23 cellular contexts compared by ENCODE assay signal in genomic region chr22:30190619-30191018, GRCh38. TPM values are rescaled to one million over a fixed set of nuclear protein-coding genes. Genes with fewer than 3 reads are reported as not detected.
A peak's percentile ranks its signal among the peaks of the same experiment; 100 is the strongest.
DNase-seq lines count a peak whose midpoint lies in the region; ATAC-seq and TF ChIP-seq lines count a peak whose summit lies in the region.
"Had no signal": no experiment of that assay in that cellular context is flagged by ENCODE, and none has a peak within 500 bp of the region (broad histone marks: within the 10 kb centered on the region; RNA-seq: fewer than 3 reads in every experiment).

No MANE protein-coding gene starts in this region.

- H3K36me3 ChIP-seq in Loucy (ENCODE audit: insufficient read depth, low read length) (no peaks in the 10 kb centered on the region), smooth muscle cell (ENCODE audit: low read depth) (no peaks in the 10 kb centered on the region), ovary (no peaks in the 10 kb centered on the region)
- H3K36me3 ChIP-seq: ascending aorta, sigmoid colon had no signal

- H3K9me3 Mint-ChIP-seq in activated T-cell treated with anti-CD3 and anti-CD28 coated beads, Interleukin-2, amount 50 U/mL, for 72 hours = peaks cover 3 to 6% of the 10 kb centered on the region in 2 donors
- H3K9me3 Mint-ChIP-seq in activated naive CD8-positive, alpha-beta T cell treated with anti-CD3 and anti-CD28 coated beads, Interleukin-2, amount 10 ng/mL, durations not matched to agents 7 days and 5 days = no peaks in the 10 kb centered on the region
- H3K9me3 Mint-ChIP-seq: activated naive CD4-positive, alpha-beta T cell treated with anti-CD3 and anti-CD28 coated beads, Interleukin-2, amount 50 U/mL, for 24 hours; neural crest cell had no signal

- TF ChIP-seq EP300 in ovary (IDR thresholded peaks at IDR 0.05) = no peak

- no peak overlapping the region for H3K4me3 ChIP-seq in Loucy (ENCODE audit: low read length, poor library complexity, severe bottlenecking)
- no peak overlapping the region for H3K4me3 ChIP-seq in smooth muscle cell
- H3K4me3 ChIP-seq in ovary = no peak overlapping the region
- H3K4me3 ChIP-seq: ascending aorta, sigmoid colon, SK-N-MC had no signal

- peak overlapping the region in 1 of 2 donors; percentile 20 for H3K4me3 Mint-ChIP-seq in activated T-cell treated with anti-CD3 and anti-CD28 coated beads, Interleukin-2, amount 50 U/mL, for 72 hours
- H3K4me3 Mint-ChIP-seq in activated naive CD8-positive, alpha-beta T cell treated with anti-CD3 and anti-CD28 coated beads, Interleukin-2, amount 10 ng/mL, durations not matched to agents 7 days and 5 days = peak overlapping the region; percentile 74
- H3K4me3 Mint-ChIP-seq: activated naive CD4-positive, alpha-beta T cell treated with anti-CD3 and anti-CD28 coated beads, Interleukin-2, amount 50 U/mL, for 24 hours; neural crest cell had no signal

- POLR2A ChIA-PET in activated naive CD8-positive, alpha-beta T cell treated with anti-CD3 and anti-CD28 coated beads, Interleukin-2, amount 10 ng/mL, durations not matched to agents 7 days and 5 days (lab: Charles Lee) = interaction anchor here (1.0 to 7.9 kb wide), 16 partner anchors 9 to 73 kb away, joined by 3 to 247 read pairs (median 7); partner anchors contain the start of gene LIF

- H3K79me2 ChIP-seq in Loucy (ENCODE audit: insufficient read depth, low read length) (no peaks in the 10 kb centered on the region), smooth muscle cell (ENCODE audit: low read depth) (no peaks in the 10 kb centered on the region)

- no peaks in the 10 kb centered on the region for H3K9me2 ChIP-seq in Loucy (replicated peaks; ENCODE audit: low read depth, low read length)

- TF ChIP-seq CTCF in Loucy (conservative IDR thresholded peaks at IDR 0.05; ENCODE audit: low read length) (no peak), smooth muscle cell (IDR thresholded peaks at IDR 0.05; ENCODE audit: borderline replicate concordance, insufficient read depth, poor library complexity, severe bottlenecking) (no peak), ovary (IDR thresholded peaks at IDR 0.05) (no peak)

- H3K36me3 Mint-ChIP-seq in activated T-cell treated with anti-CD3 and anti-CD28 coated beads, Interleukin-2, amount 50 U/mL, for 72 hours (ENCODE audit: insufficient read depth in 2 of 2) = peaks cover 0 to 1% of the 10 kb centered on the region in 2 donors
- peaks cover 17% of the 10 kb centered on the region for H3K36me3 Mint-ChIP-seq in activated naive CD8-positive, alpha-beta T cell treated with anti-CD3 and anti-CD28 coated beads, Interleukin-2, amount 10 ng/mL, durations not matched to agents 7 days and 5 days
- H3K36me3 Mint-ChIP-seq: activated naive CD4-positive, alpha-beta T cell treated with anti-CD3 and anti-CD28 coated beads, Interleukin-2, amount 50 U/mL, for 24 hours had no signal

- H2AFZ ChIP-seq in Loucy (ENCODE audit: low read length) = 0 out of 2 replicates have a peak overlapping the region, but pooled peaks have one; percentile 4
- no peak overlapping the region for H2AFZ ChIP-seq in smooth muscle cell (ENCODE audit: low read depth)

- H3K4me2 ChIP-seq in Loucy (ENCODE audit: low read depth, low read length, poor library complexity, severe bottlenecking) (no peak overlapping the region), smooth muscle cell (peak overlapping the region; percentile 65)

- H3K27me3 Mint-ChIP-seq in activated T-cell treated with anti-CD3 and anti-CD28 coated beads, Interleukin-2, amount 50 U/mL, for 72 hours (ENCODE audit: low read depth) = no peaks in the 10 kb centered on the region
- H3K27me3 Mint-ChIP-seq in activated naive CD8-positive, alpha-beta T cell treated with anti-CD3 and anti-CD28 coated beads, Interleukin-2, amount 10 ng/mL, durations not matched to agents 7 days and 5 days = no peaks in the 10 kb centered on the region
- H3K27me3 Mint-ChIP-seq: activated naive CD4-positive, alpha-beta T cell treated with anti-CD3 and anti-CD28 coated beads, Interleukin-2, amount 50 U/mL, for 24 hours had no signal

- H3F3A ChIP-seq in Loucy (ENCODE audit: low read depth) = no peaks in the 10 kb centered on the region
- peaks cover 7% of the 10 kb centered on the region for H3F3A ChIP-seq in smooth muscle cell (ENCODE audit: low read depth)

- 50% methylated on average over 1 of the region's 1 CpG for WGBS in smooth muscle cell (ENCODE audit: low lambda C conversion rate)
- 44 to 69% (median 67%) methylated on average over 1 of the region's 1 CpG for WGBS in ovary, 3 donors

- no peaks in the 10 kb centered on the region for H3K27me3 ChIP-seq in Loucy (ENCODE audit: insufficient read depth, low read length, poor library complexity, severe bottlenecking)
- no peaks in the 10 kb centered on the region for H3K27me3 ChIP-seq in smooth muscle cell (ENCODE audit: low read depth)
- no peaks in the 10 kb centered on the region for H3K27me3 ChIP-seq in ovary
- H3K27me3 ChIP-seq: ascending aorta, sigmoid colon had no signal

- H3K4me1 ChIP-seq in Loucy (ENCODE audit: insufficient read depth, low read length, poor library complexity, severe bottlenecking) (peaks cover 82% of the 10 kb centered on the region), smooth muscle cell (ENCODE audit: low read depth) (peaks cover 6% of the 10 kb centered on the region), ovary (ENCODE audit: insufficient read depth) (peaks cover 3% of the 10 kb centered on the region)

- H3K27ac ChIP-seq in smooth muscle cell (ENCODE audit: low read depth) (peak overlapping the region; percentile 92), ovary (no peak overlapping the region)
- H3K27ac ChIP-seq: ascending aorta, sigmoid colon, SK-N-MC, VCaP had no signal

- TF ChIP-seq POLR2A in ovary (IDR thresholded peaks at IDR 0.05) = no peak

- intact Hi-C loops in ovary (cut with DNase I) = no loop called here

- H3K9ac ChIP-seq in Loucy (ENCODE audit: low read depth, low read length, poor library complexity, severe bottlenecking) (no peak overlapping the region), smooth muscle cell (ENCODE audit: low read depth) (peak overlapping the region; percentile 46)

- H4K20me1 ChIP-seq in Loucy (ENCODE audit: insufficient read depth, low read length, poor library complexity, severe bottlenecking) (no peaks in the 10 kb centered on the region), smooth muscle cell (ENCODE audit: low read depth) (no peaks in the 10 kb centered on the region)

- ATAC-seq in activated T-cell treated with anti-CD3 and anti-CD28 coated beads, Interleukin-2, amount 50 U/mL, for 72 hours (replicated peaks in 1 of 2) = no peak
- ATAC-seq in activated naive CD8-positive, alpha-beta T cell treated with anti-CD3 and anti-CD28 coated beads, Interleukin-2, amount 10 ng/mL, durations not matched to agents 7 days and 5 days (ENCODE audit: low read depth) = peak; percentile 57

- H3K27ac Mint-ChIP-seq in activated T-cell treated with anti-CD3 and anti-CD28 coated beads, Interleukin-2, amount 50 U/mL, for 72 hours = peak overlapping the region; percentile 59
- peak overlapping the region; percentile 90 for H3K27ac Mint-ChIP-seq in activated naive CD8-positive, alpha-beta T cell treated with anti-CD3 and anti-CD28 coated beads, Interleukin-2, amount 10 ng/mL, durations not matched to agents 7 days and 5 days
- H3K27ac Mint-ChIP-seq: progenitor cell of endocrine pancreas had no signal

- H3K4me1 Mint-ChIP-seq in activated T-cell treated with anti-CD3 and anti-CD28 coated beads, Interleukin-2, amount 50 U/mL, for 72 hours (ENCODE audit: low read depth) = peaks cover 76% of the 10 kb centered on the region
- peaks cover 84% of the 10 kb centered on the region for H3K4me1 Mint-ChIP-seq in activated naive CD8-positive, alpha-beta T cell treated with anti-CD3 and anti-CD28 coated beads, Interleukin-2, amount 10 ng/mL, durations not matched to agents 7 days and 5 days

- no peak for DNase-seq in activated T-cell treated with anti-CD3 and anti-CD28 coated beads, Interleukin-2, amount 50 U/mL, for 72 hours
- DNase-seq in activated T-cell treated with anti-CD3 and anti-CD28 coated beads for 4 hours = no peak
- DNase-seq in activated naive CD8-positive, alpha-beta T cell treated with anti-CD3 and anti-CD28 coated beads, Interleukin-2, amount 10 ng/mL, durations not matched to agents 7 days and 5 days = no peak
- DNase-seq in smooth muscle cell (lab: John Stamatoyannopoulos, UW; ENCODE audit: unreplicated experiment) = no peak
- DNase-seq in SHP77 treated with DMSO at 0.1 percent for 48 hours (lab: John Stamatoyannopoulos, UW) = no peak
- DNase-seq in cerebellum (ENCODE audit: low spot score) = no peak
- DNase-seq in ovary = no peak
- DNase-seq: central memory CD4-positive, alpha-beta T cell; COR-L47; DMS79 treated with DMSO at 0.1 percent for 48 hours; H7; NCI-H1092; NCI-H187; NCI-H526 treated with DMSO at 0.1 percent for 48 hours; RPMI8226; sigmoid colon had no signal

- H3K9me3 ChIP-seq in Loucy (ENCODE audit: insufficient read depth, low read depth, low read length) = no peaks in the 10 kb centered on the region
- no peaks in the 10 kb centered on the region for H3K9me3 ChIP-seq in smooth muscle cell (replicated peaks; ENCODE audit: low read depth)
- no peaks in the 10 kb centered on the region for H3K9me3 ChIP-seq in ovary
- H3K9me3 ChIP-seq: ascending aorta, sigmoid colon had no signal

RNA-seq across cellular contexts. Expression of gene LIF, which starts 55.9 kb away (rescaled TPM):
- 10 to 100 TPM; 67.9 to 71.3 TPM for total RNA-seq in activated T-cell treated with anti-CD3 and anti-CD28 coated beads, Interleukin-2, amount 50 U/mL, for 72 hours
- 100 to 1,000 TPM; 508 to 564 TPM for total RNA-seq in activated naive CD8-positive, alpha-beta T cell treated with anti-CD3 and anti-CD28 coated beads, Interleukin-2, amount 10 ng/mL, durations not matched to agents 7 days and 5 days
- total RNA-seq in smooth muscle cell (29.9 and 40.6 TPM in 2 replicates), cerebellum (0.09 TPM), ovary (1 to 10 TPM in 5 of 7 donors, under 1 TPM in 2; 0.35 to 8.3 (median 1.9) TPM)
- polyA plus RNA-seq in smooth muscle cell (28.9 and 31.2 TPM in 2 replicates), ovary (1 to 10 TPM; 1.1 to 3.1 TPM)
- total RNA-seq: ascending aorta had no signal

Comparison
In these comparisons a context has a peak if more than half of its experiments do, and no peak if none do; other contexts are left out.
1. RNA of gene LIF, which starts 55.9 kb away (total RNA-seq): 508 to 564 TPM in activated naive CD8-positive, alpha-beta T cell treated with anti-CD3 and anti-CD28 coated beads, Interleukin-2, amount 10 ng/mL, durations not matched to agents 7 days and 5 days; 67.9 to 71.3 TPM in activated T-cell treated with anti-CD3 and anti-CD28 coated beads, Interleukin-2, amount 50 U/mL, for 72 hours, 29.9 to 40.6 TPM in smooth muscle cell, 0.35 to 8.3 TPM in ovary and 0.09 TPM in cerebellum (single experiment); every median in the first group is over 4 times any median in the second.